Comparison of ENCODE assay signal across 8 cellular contexts in the genomic region with DNA sequence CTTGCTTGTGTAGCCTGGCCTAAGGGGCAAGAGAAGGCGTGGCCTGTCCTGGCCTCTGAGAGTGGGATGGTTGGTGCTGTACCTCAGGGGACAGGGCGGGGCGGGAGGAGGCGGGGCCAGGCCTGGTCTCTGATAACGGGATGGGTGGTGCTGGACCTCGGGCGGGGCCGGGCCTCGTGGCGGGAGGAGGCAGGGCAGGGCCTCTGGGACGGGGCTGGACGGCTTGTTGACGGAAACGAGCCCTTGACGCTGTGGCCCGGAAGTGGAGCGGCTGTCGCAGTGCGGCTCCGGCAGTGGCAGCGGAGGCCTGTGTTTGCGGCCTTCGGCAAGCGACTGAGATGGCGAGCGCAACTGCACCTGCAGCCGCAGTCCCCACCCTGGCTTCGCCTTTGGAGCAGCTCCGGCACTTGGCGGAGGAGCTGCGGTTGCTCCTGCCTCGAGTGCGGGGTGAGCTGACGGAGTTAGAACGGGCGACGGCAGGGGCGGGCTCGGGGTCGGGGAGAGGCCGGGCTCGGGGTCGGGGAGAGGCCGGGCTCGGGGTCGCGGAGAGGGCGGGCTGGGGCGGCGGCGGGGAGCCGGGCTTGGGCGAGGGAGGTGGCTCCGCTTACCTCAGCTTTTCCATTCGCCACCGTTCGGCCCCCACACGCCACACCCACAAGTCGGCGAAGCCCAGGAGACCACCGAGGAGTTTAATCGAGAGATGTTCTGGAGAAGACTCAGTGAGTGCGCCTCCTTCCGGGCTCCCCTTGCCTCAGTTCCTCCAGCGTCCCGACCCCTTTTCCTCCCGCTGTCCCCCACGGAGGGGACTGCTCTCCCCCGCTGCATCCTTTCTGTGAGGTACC. TPM values are rescaled to one million over a fixed set of nuclear protein-coding genes. Genes with fewer than 3 reads are reported as not detected.
A peak's percentile ranks its signal among the peaks of the same experiment; 100 is the strongest.
DNase-seq lines count a peak whose midpoint lies in the region; ATAC-seq and TF ChIP-seq lines count a peak whose summit lies in the region.

A gene with protein sequence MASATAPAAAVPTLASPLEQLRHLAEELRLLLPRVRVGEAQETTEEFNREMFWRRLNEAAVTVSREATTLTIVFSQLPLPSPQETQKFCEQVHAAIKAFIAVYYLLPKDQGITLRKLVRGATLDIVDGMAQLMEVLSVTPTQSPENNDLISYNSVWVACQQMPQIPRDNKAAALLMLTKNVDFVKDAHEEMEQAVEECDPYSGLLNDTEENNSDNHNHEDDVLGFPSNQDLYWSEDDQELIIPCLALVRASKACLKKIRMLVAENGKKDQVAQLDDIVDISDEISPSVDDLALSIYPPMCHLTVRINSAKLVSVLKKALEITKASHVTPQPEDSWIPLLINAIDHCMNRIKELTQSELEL (plus strand): TSS at position 243 of the 842 bp plus-strand sequence. CDS start 96 bp downstream, at position 339.

- intact Hi-C loops in activated B cell treated with CpG ODN at 0.5 μM for 24 hours (cut with micrococcal nuclease), result loop anchor here (1.0 to 10.0 kb wide), 9 partner anchors 19 to 911 kb away; partner anchors contain the start of genes CDAN1, GANC, LCMT2 and PDIA3

- H3K4me3 ChIP-seq in AG09309 (ENCODE audit: control insufficient read depth, low read depth, low read length), result peak within 1 kb of the TSS; percentile 79

- DNase-seq in AG09309 (ENCODE audit: low read depth), result peak; percentile 28
- peak; percentile 86 for DNase-seq in NCI-H345 (lab: John Stamatoyannopoulos, UW)
- DNase-seq in activated B cell treated with CpG ODN at 0.5 μM for 24 hours, result peak; percentile 85
- DNase-seq in caudate nucleus (lab: John Stamatoyannopoulos, UW), result peak in 58 of 61 donors; percentile 31 to 92 (median 72)
- DNase-seq in immature natural killer cell, result peak; percentile 91 to 93 (median 92)
- DNase-seq in stimulated activated CD4-positive, alpha-beta T cell treated with anti-CD3 and anti-CD28 coated beads, Interleukin-12 subunit alpha, Interleukin-12 subunit beta, amount 100 ng/mL, for 24 hours (ENCODE audit: low read depth in 2 of 2), result peak; percentile 71 to 96

- H3K4me1 Mint-ChIP-seq in activated B cell treated with CpG ODN at 0.5 μM for 24 hours (peaks cover 32% of the 10 kb centered on the region), immature natural killer cell (peaks cover 40 to 43% of the 10 kb centered on the region in 2 donors)

- ATAC-seq in GM18867 (IDR thresholded peaks at IDR 0.05; ENCODE audit: unreplicated experiment) (peak; percentile 93), HG03097 (IDR thresholded peaks at IDR 0.05; ENCODE audit: low FRiP score, unreplicated experiment) (peak; percentile 77), activated B cell treated with CpG ODN at 0.5 μM for 24 hours (ENCODE audit: low read depth) (peak; percentile 93)

- H3K27me3 Mint-ChIP-seq in activated B cell treated with CpG ODN at 0.5 μM for 24 hours, result no peaks in the 10 kb centered on the region
- peaks cover 4 to 17% (median 8%) of the 10 kb centered on the region in 3 donors for H3K27me3 Mint-ChIP-seq in immature natural killer cell (ENCODE audit: low read depth in 3 of 3)

- H3K27ac ChIP-seq in caudate nucleus (ENCODE audit: low read depth, low read length), result peak within 1 kb of the TSS; percentile 92

- peaks cover 54% of the 10 kb centered on the region for H3K36me3 Mint-ChIP-seq in activated B cell treated with CpG ODN at 0.5 μM for 24 hours (ENCODE audit: low read depth)
- peaks cover 10 to 26% (median 19%) of the 10 kb centered on the region in 3 donors for H3K36me3 Mint-ChIP-seq in immature natural killer cell

- peak; percentile 55 for TF ChIP-seq CTCF in AG09309 (IDR thresholded peaks at IDR 0.05; ENCODE audit: control insufficient read depth, insufficient read depth, low read depth, low read length, missing control alignments)
- TF ChIP-seq CTCF in activated B cell treated with CpG ODN at 0.5 μM for 24 hours (IDR thresholded peaks at IDR 0.05), result no peak

- POLR2A ChIA-PET in activated B cell treated with CpG ODN at 0.5 μM for 24 hours (lab: Charles Lee), result interaction anchor here (0.5 to 2.0 kb wide), 7 partner anchors 8 to 1735 kb away, joined by 3 to 9 read pairs (median 3); partner anchors contain the start of genes TMEM62, UBR1, ZNF106 and ZSCAN29

- peak within 1 kb of the TSS; percentile 97 for H3K4me3 Mint-ChIP-seq in activated B cell treated with CpG ODN at 0.5 μM for 24 hours
- peak within 1 kb of the TSS; percentile 94 to 97 (median 96) for H3K4me3 Mint-ChIP-seq in immature natural killer cell

- no peaks in the 10 kb centered on the region for H3K9me3 Mint-ChIP-seq in activated B cell treated with CpG ODN at 0.5 μM for 24 hours
- no peaks in the 10 kb centered on the region for H3K9me3 Mint-ChIP-seq in immature natural killer cell

- CTCF ChIA-PET in activated B cell treated with CpG ODN at 0.5 μM for 24 hours (lab: Charles Lee), result interaction anchor here (1.0 to 2.5 kb wide), 3 partner anchors 19 to 101 kb away, joined by 3 to 16 read pairs (median 8); no protein-coding TSS in a partner anchor

- H3K27ac Mint-ChIP-seq in activated B cell treated with CpG ODN at 0.5 μM for 24 hours (peak within 1 kb of the TSS; percentile 96), immature natural killer cell (peak within 1 kb of the TSS; percentile 95 to 98 (median 96))

RNA-seq across cellular contexts. Expression of the gene that starts here (rescaled TPM):
- total RNA-seq in activated B cell treated with CpG ODN at 0.5 μM for 24 hours, result 65.6 and 67.2 TPM in 2 replicates
- 100 to 1,000 TPM; 186 to 286 (median 197) TPM for polyA plus RNA-seq in immature natural killer cell

Comparison
In these comparisons a context has a peak if more than half of its experiments do, and no peak if none do; other contexts are left out.
1. Peak in every context shown above with its lines: DNase-seq, ATAC-seq, H3K4me3 ChIP-seq and H3K27ac ChIP-seq.
2. DNase-seq: peak in every context shown above with its lines; median percentile 92 in immature natural killer cell; 86 in NCI-H345; 85 in activated B cell treated with CpG ODN at 0.5 μM for 24 hours; 84 in stimulated activated CD4-positive, alpha-beta T cell treated with anti-CD3 and anti-CD28 coated beads, Interleukin-12 subunit alpha, Interleukin-12 subunit beta, amount 100 ng/mL, for 24 hours; 72 in caudate nucleus; 28 in AG09309.